In genomic region chr16:67675999-67676398, GRCh38 we compare ENCODE assay signal across 17 cellular contexts.
"Had no signal": no experiment of that assay in that cellular context is flagged by ENCODE, and none has a peak within 500 bp of the region (broad histone marks: within the 10 kb centered on the region; RNA-seq: fewer than 3 reads in every experiment).

No MANE protein-coding gene starts in this region.

- H3K9me3 ChIP-seq: left lung, neutrophil, ovary, prostate gland, stomach, transverse colon had no signal

- H3K4me3 ChIP-seq: left lung, ovary, prostate gland, stomach, transverse colon had no signal

- H3K4me1 Mint-ChIP-seq: activated naive CD4-positive, alpha-beta T cell treated with anti-CD3 and anti-CD28 coated beads, Interleukin-2, amount 50 U/mL, for 24 hours; central memory CD8-positive, alpha-beta T cell had no signal

- H3K27me3 ChIP-seq: left lung, neutrophil, ovary, stomach, transverse colon had no signal

- H3K4me3 Mint-ChIP-seq: activated naive CD4-positive, alpha-beta T cell treated with anti-CD3 and anti-CD28 coated beads, Interleukin-2, amount 50 U/mL, for 24 hours; central memory CD8-positive, alpha-beta T cell; natural killer cell; stimulated activated memory B cell treated with anti-CD40 and anti-IgM and Interleukin-4, amounts not matched to agents 10 μg/mL and 1 μg/mL and 100 μg/mL, for 72 hours had no signal

- DNase-seq: activated gamma-delta T cell treated with Interleukin-2 at 50 U/mL for 16 hours; activated T-cell treated with anti-CD3 and anti-CD28 coated beads, Interleukin-2, amount 50 U/mL, for 1 hour; aorta; kidney glomerular epithelial cell; midbrain; natural killer cell; stimulated activated CD4-positive, alpha-beta T cell treated with anti-CD3 and anti-CD28 coated beads, Interleukin-1b, Interleukin-23, amount 100 ng/mL, for 48 hours; stomach; T-helper 1 cell; transverse colon had no signal

- H3K27ac Mint-ChIP-seq: activated naive CD4-positive, alpha-beta T cell treated with anti-CD3 and anti-CD28 coated beads, Interleukin-2, amount 50 U/mL, for 24 hours; natural killer cell had no signal

- H3K9me3 Mint-ChIP-seq: activated naive CD4-positive, alpha-beta T cell treated with anti-CD3 and anti-CD28 coated beads, Interleukin-2, amount 50 U/mL, for 24 hours; central memory CD8-positive, alpha-beta T cell; natural killer cell; stimulated activated memory B cell treated with anti-CD40 and anti-IgM and Interleukin-4, amounts not matched to agents 10 μg/mL and 1 μg/mL and 100 μg/mL, for 72 hours had no signal

- H3K36me3 Mint-ChIP-seq: activated naive CD4-positive, alpha-beta T cell treated with anti-CD3 and anti-CD28 coated beads, Interleukin-2, amount 50 U/mL, for 24 hours; natural killer cell had no signal

- H3K27me3 Mint-ChIP-seq: activated naive CD4-positive, alpha-beta T cell treated with anti-CD3 and anti-CD28 coated beads, Interleukin-2, amount 50 U/mL, for 24 hours; central memory CD8-positive, alpha-beta T cell; stimulated activated memory B cell treated with anti-CD40 and anti-IgM and Interleukin-4, amounts not matched to agents 10 μg/mL and 1 μg/mL and 100 μg/mL, for 72 hours had no signal

- H3K36me3 ChIP-seq: ovary, prostate gland, transverse colon had no signal

- H3K27ac ChIP-seq: ovary had no signal

- ATAC-seq: left lung; natural killer cell; stimulated activated memory B cell treated with anti-CD40 and anti-IgM and Interleukin-4, amounts not matched to agents 10 μg/mL and 1 μg/mL and 100 μg/mL, for 72 hours had no signal
